1 cellular context compared by ENCODE assay signal in genomic region chr12:753401-754237, GRCh38.
TF ChIP-seq lines count a peak whose summit lies in the region.

No MANE protein-coding gene starts in this region.

TF ChIP-seq in K562, 482 proteins besides CTCF, POLR2A, EP300 and RAD21 (continued from another document):
- no peak for TF ChIP-seq ZNF318 (IDR thresholded peaks at IDR 0.05; ENCODE audit: borderline replicate concordance in 1 of 2, low read depth in 1 of 2)
- no peak for TF ChIP-seq ZBTB40 (IDR thresholded peaks at IDR 0.05)
- TF ChIP-seq ZBTB40 (CRISPR knock-in tag; IDR thresholded peaks at IDR 0.05), result no peak
- no peak for TF ChIP-seq ZHX1 (conservative IDR thresholded peaks at IDR 0.05; ENCODE audit: low read length)
- TF ChIP-seq ZNF263 (CRISPR knock-in tag; IDR thresholded peaks at IDR 0.05; ENCODE audit: borderline replicate concordance), result 0 out of 2 replicates have a peak, but pooled peaks have one; percentile 14
- TF ChIP-seq FUS (optimal IDR thresholded peaks at IDR 0.05; ENCODE audit: low read depth, low read length), result no peak
- 0 out of 2 replicates have a peak, but pooled peaks have one; percentile 19 for TF ChIP-seq RNF2 (IDR thresholded peaks at IDR 0.05)
- peak in 1 of 2 experiments; percentile 58; a peak in 1 of 4 replicates for TF ChIP-seq MLLT1 (IDR thresholded peaks at IDR 0.05)
- no peak for TF ChIP-seq DIDO1 (tag; IDR thresholded peaks at IDR 0.05; ENCODE audit: low read depth)
- TF ChIP-seq CREB1 (IDR thresholded peaks at IDR 0.05), result no peak
- TF ChIP-seq CREB1 (CRISPR knock-in tag; IDR thresholded peaks at IDR 0.05), result peak; percentile 36; the same call in 1 of the 2 replicates
- no peak for TF ChIP-seq ZNF324 (CRISPR knock-in tag; IDR thresholded peaks at IDR 0.05)
- TF ChIP-seq ZNF277 (CRISPR knock-in tag; IDR thresholded peaks at IDR 0.05; ENCODE audit: borderline replicate concordance), result no peak
- 0 out of 2 replicates have a peak, but pooled peaks have one; percentile 7 for TF ChIP-seq CXXC5 (CRISPR knock-in tag; IDR thresholded peaks at IDR 0.05)
- peak; percentile 52 for TF ChIP-seq RBFOX2 (IDR thresholded peaks at IDR 0.05; ENCODE audit: low read depth, low read length)
- TF ChIP-seq NR1H2 (CRISPR knock-in tag; IDR thresholded peaks at IDR 0.05), result 0 out of 2 replicates have a peak, but pooled peaks have one; percentile 25
- TF ChIP-seq ZNF431 (CRISPR knock-in tag; IDR thresholded peaks at IDR 0.05), result peak; percentile 49; the same call in 1 of the 2 replicates
- peak; percentile 54 to 68 for TF ChIP-seq UBTF (IDR thresholded peaks at IDR 0.05; ENCODE audit: borderline replicate concordance in 1 of 2, low read depth in 2 of 2, low read length in 2 of 2)
- 0 out of 2 replicates have a peak, but pooled peaks have one; percentile 14 for TF ChIP-seq TGIF2 (CRISPR knock-in tag; IDR thresholded peaks at IDR 0.05)
- TF ChIP-seq POLR2G (IDR thresholded peaks at IDR 0.05; ENCODE audit: low read depth, low read length), result peak; percentile 53
